Comparison of ENCODE assay signal across 15 cellular contexts in genomic region chr1:3922851-3923250, GRCh38.
"Had no signal": no experiment of that assay in that cellular context is flagged by ENCODE, and none has a peak within 500 bp of the region (broad histone marks: within the 10 kb centered on the region; RNA-seq: fewer than 3 reads in every experiment).

No MANE protein-coding gene starts in this region.

- ATAC-seq: WTC11 had no signal

- H3K4me3 Mint-ChIP-seq: activated naive CD4-positive, alpha-beta T cell treated with anti-CD3 and anti-CD28 coated beads for 36 hours; nephron; WTC11 had no signal

- H3K4me1 ChIP-seq: ascending aorta, breast epithelium, transverse colon, uterus had no signal

- H3K4me3 ChIP-seq: ascending aorta, breast epithelium, lung, transverse colon, uterus had no signal

- H3K4me1 Mint-ChIP-seq: WTC11 had no signal

- H3K36me3 ChIP-seq: ascending aorta, breast epithelium, transverse colon, uterus had no signal

- H3K9me3 ChIP-seq: ascending aorta, breast epithelium, transverse colon, uterus had no signal

- H3K27ac ChIP-seq: ascending aorta, breast epithelium, transverse colon, uterus had no signal

- H3K27me3 ChIP-seq: ascending aorta, uterus had no signal

- DNase-seq: activated CD4-positive, alpha-beta T cell treated with anti-CD3 and anti-CD28 coated beads for 4 hours; activated naive CD4-positive, alpha-beta T cell treated with anti-CD3 and anti-CD28 coated beads for 36 hours; cortex of kidney; hypothalamus; islet precursor cell; nucleus accumbens; stimulated activated CD4-positive, alpha-beta T cell treated with anti-CD3 and anti-CD28 coated beads, Interleukin-2, amount 100 ng/mL, for 24 hours; stimulated activated naive CD4-positive, alpha-beta T cell treated with Interleukin-2 at 50 U/mL for 16 hours; transverse colon; uterus had no signal

- H3K9me3 Mint-ChIP-seq: activated naive CD4-positive, alpha-beta T cell treated with anti-CD3 and anti-CD28 coated beads for 36 hours had no signal

- H3K27ac Mint-ChIP-seq: activated naive CD4-positive, alpha-beta T cell treated with anti-CD3 and anti-CD28 coated beads for 36 hours; nephron; WTC11 had no signal
